ENCODE assay signal across 28 cellular contexts in the genomic region with DNA sequence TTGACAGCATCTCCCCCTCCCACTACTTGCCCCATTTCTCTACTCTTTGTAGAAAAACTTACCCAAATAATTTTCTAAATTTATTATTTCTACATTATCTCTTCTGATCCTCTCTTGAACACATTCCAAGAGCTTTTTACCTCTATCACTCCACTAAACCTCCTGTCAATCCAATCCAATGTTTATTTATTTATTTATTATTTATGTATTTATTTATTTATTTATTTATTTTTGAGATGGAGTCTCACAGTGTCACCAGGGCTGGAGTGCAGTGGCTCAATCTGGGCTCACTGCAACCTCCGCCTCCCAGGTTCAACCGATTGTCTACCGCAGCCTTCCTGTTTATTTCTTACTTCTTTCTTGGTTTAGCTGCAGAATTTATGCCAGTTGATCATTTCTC.
"Had no signal": no experiment of that assay in that cellular context is flagged by ENCODE, and none has a peak within 500 bp of the region (broad histone marks: within the 10 kb centered on the region; RNA-seq: fewer than 3 reads in every experiment).

No MANE protein-coding gene starts in this region.

- H3K36me3 ChIP-seq: neural progenitor cell, ovary, right lobe of liver, sigmoid colon, stomach, thoracic aorta, thyroid gland, tibial nerve, upper lobe of left lung had no signal

- H3K27ac ChIP-seq: neural progenitor cell, ovary, parathyroid adenoma, psoas muscle, right lobe of liver, sigmoid colon, stomach, thoracic aorta, thyroid gland, tibial nerve, upper lobe of left lung had no signal

- H3K27me3 ChIP-seq: neural progenitor cell, ovary, right lobe of liver, sigmoid colon, stomach, thyroid gland, tibial nerve, upper lobe of left lung had no signal

- DNase-seq: naive thymus-derived CD4-positive, alpha-beta T cell; natural killer cell; occipital lobe; ovary; posterior cingulate gyrus; psoas muscle; right cardiac atrium; right lobe of liver; sigmoid colon; small intestine; stimulated activated CD4-positive, alpha-beta T cell treated with anti-CD3 and anti-CD28 coated beads, Interleukin-15, amount 100 ng/mL, for 24 hours; stimulated activated CD4-positive, alpha-beta T cell treated with anti-CD3 and anti-CD28 coated beads, Interleukin-2, amount 100 ng/mL, for 24 hours; stimulated activated CD4-positive, alpha-beta T cell treated with anti-CD3 and anti-CD28 coated beads, Interleukin-2, amount 100 ng/mL, for 48 hours; stimulated activated CD4-positive, alpha-beta T cell treated with anti-CD3 and anti-CD28 coated beads, Interleukin-4, amount 100 ng/mL, for 24 hours; stimulated activated naive B cell treated with anti-CD40 and anti-IgM and Interleukin-4, amounts not matched to agents 10 μg/mL and 1 μg/mL and 100 μg/mL, for 72 hours; stimulated activated naive CD4-positive, alpha-beta T cell treated with Interleukin-2 at 50 U/mL for 16 hours; stomach; thyroid gland; trophoblast cell; upper lobe of left lung had no signal

- H3K4me1 ChIP-seq: neural progenitor cell, parathyroid adenoma, psoas muscle, thyroid gland, upper lobe of left lung had no signal

- H3K27ac Mint-ChIP-seq: naive thymus-derived CD4-positive, alpha-beta T cell; natural killer cell; neural progenitor cell; progenitor cell of endocrine pancreas; stimulated activated effector memory CD8-positive, alpha-beta T cell treated with anti-CD3 and anti-CD28 coated beads, Interleukin-12 subunit alpha, Interleukin-12 subunit beta, amount 100 ng/mL, for 72 hours; stimulated activated naive B cell treated with anti-CD40 and anti-IgM and Interleukin-4, amounts not matched to agents 10 μg/mL and 1 μg/mL and 100 μg/mL, for 72 hours; stimulated activated naive CD8-positive, alpha-beta T cell treated with anti-CD3 and anti-CD28 coated beads, Interleukin-15, Interleukin-2, amounts not matched to agents 100 ng/mL and 50 ng/mL, for 24 hours had no signal

- H3K4me3 Mint-ChIP-seq: naive thymus-derived CD4-positive, alpha-beta T cell; natural killer cell; neural progenitor cell; stimulated activated effector memory CD8-positive, alpha-beta T cell treated with anti-CD3 and anti-CD28 coated beads, Interleukin-12 subunit alpha, Interleukin-12 subunit beta, amount 100 ng/mL, for 72 hours; stimulated activated naive B cell treated with anti-CD40 and anti-IgM and Interleukin-4, amounts not matched to agents 10 μg/mL and 1 μg/mL and 100 μg/mL, for 72 hours; stimulated activated naive CD8-positive, alpha-beta T cell treated with anti-CD3 and anti-CD28 coated beads, Interleukin-15, Interleukin-2, amounts not matched to agents 100 ng/mL and 50 ng/mL, for 24 hours had no signal

- H3K4me1 Mint-ChIP-seq: natural killer cell; neural progenitor cell; stimulated activated naive B cell treated with anti-CD40 and anti-IgM and Interleukin-4, amounts not matched to agents 10 μg/mL and 1 μg/mL and 100 μg/mL, for 72 hours had no signal

- H3K27me3 Mint-ChIP-seq: progenitor cell of endocrine pancreas had no signal

- FAIRE-seq: small intestine, urothelium cell line had no signal

- H3K4me3 ChIP-seq: neural progenitor cell, ovary, psoas muscle, right lobe of liver, sigmoid colon, stomach, thoracic aorta, thyroid gland, tibial nerve, upper lobe of left lung had no signal

- ATAC-seq: naive thymus-derived CD4-positive, alpha-beta T cell; natural killer cell; psoas muscle; right cardiac atrium; right lobe of liver; stimulated activated effector memory CD8-positive, alpha-beta T cell treated with anti-CD3 and anti-CD28 coated beads, Interleukin-12 subunit alpha, Interleukin-12 subunit beta, amount 100 ng/mL, for 72 hours; stimulated activated naive B cell treated with anti-CD40 and anti-IgM and Interleukin-4, amounts not matched to agents 10 μg/mL and 1 μg/mL and 100 μg/mL, for 72 hours had no signal

- H3K4me2 ChIP-seq: neural progenitor cell had no signal

- H3K9me3 ChIP-seq: ovary, psoas muscle, right lobe of liver, sigmoid colon, stomach, thoracic aorta, thyroid gland, tibial nerve, upper lobe of left lung had no signal

- H3K9me3 Mint-ChIP-seq: natural killer cell; stimulated activated effector memory CD8-positive, alpha-beta T cell treated with anti-CD3 and anti-CD28 coated beads, Interleukin-12 subunit alpha, Interleukin-12 subunit beta, amount 100 ng/mL, for 72 hours; stimulated activated naive CD8-positive, alpha-beta T cell treated with anti-CD3 and anti-CD28 coated beads, Interleukin-15, Interleukin-2, amounts not matched to agents 100 ng/mL and 50 ng/mL, for 24 hours had no signal

- H3K36me3 Mint-ChIP-seq: naive thymus-derived CD4-positive, alpha-beta T cell; natural killer cell; neural progenitor cell; stimulated activated effector memory CD8-positive, alpha-beta T cell treated with anti-CD3 and anti-CD28 coated beads, Interleukin-12 subunit alpha, Interleukin-12 subunit beta, amount 100 ng/mL, for 72 hours; stimulated activated naive B cell treated with anti-CD40 and anti-IgM and Interleukin-4, amounts not matched to agents 10 μg/mL and 1 μg/mL and 100 μg/mL, for 72 hours had no signal
